18 cellular contexts compared by ENCODE assay signal in genomic region chr1:10779841-10780240, GRCh38. TPM values are rescaled to one million over a fixed set of nuclear protein-coding genes. Genes with fewer than 3 reads are reported as not detected.
DNase-seq lines count a peak whose midpoint lies in the region; ATAC-seq and TF ChIP-seq lines count a peak whose summit lies in the region.
"Had no signal": no experiment of that assay in that cellular context is flagged by ENCODE, and none has a peak within 500 bp of the region (broad histone marks: within the 10 kb centered on the region; RNA-seq: fewer than 3 reads in every experiment).

No MANE protein-coding gene starts in this region.

- DNase-seq in DMS53 (lab: John Stamatoyannopoulos, UW) (peak; percentile 39), DMS53 treated with DMSO at 0.1 percent for 48 hours (lab: John Stamatoyannopoulos, UW; ENCODE audit: unreplicated experiment) (no peak), DMS79 treated with DMSO at 0.1 percent for 48 hours (lab: John Stamatoyannopoulos, UW) (peak; percentile 85), breast epithelium (ENCODE audit: low spot score in 2 of 2) (no peak), H7 (no peak)
- DNase-seq: effector memory CD4-positive, alpha-beta T cell; islet precursor cell; NCI-H187 treated with DMSO at 0.1 percent for 48 hours; SK-N-SH; stimulated activated CD4-positive, alpha-beta T cell treated with anti-CD3 and anti-CD28 coated beads, Interleukin-15, amount 100 ng/mL, for 24 hours; T-helper 9 cell; tibial artery had no signal

- TF ChIP-seq POLR2A in breast epithelium (IDR thresholded peaks at IDR 0.05), result no peak

- peak overlapping the region; percentile 92 to 95 for H3K27ac ChIP-seq in breast epithelium
- H3K27ac ChIP-seq: hepatocyte, neural progenitor cell, tibial artery had no signal

- H3K9ac ChIP-seq in mucosa of stomach (ENCODE audit: low read length), result peak overlapping the region; percentile 62
- H3K9ac ChIP-seq: neural progenitor cell, SK-N-SH had no signal

- peaks cover 0 to 15% of the 10 kb centered on the region in 2 donors for H3K4me1 ChIP-seq in breast epithelium
- H3K4me1 ChIP-seq in mucosa of stomach (ENCODE audit: control insufficient read depth, insufficient read depth, low read length), result peaks cover 86% of the 10 kb centered on the region

- H3K36me3 ChIP-seq in breast epithelium (no peaks in the 10 kb centered on the region), mucosa of stomach (ENCODE audit: control insufficient read depth, insufficient read depth, low read length) (no peaks in the 10 kb centered on the region), H7 (replicated peaks; ENCODE audit: control insufficient read depth, insufficient read depth, low read length) (no peaks in the 10 kb centered on the region)
- H3K36me3 ChIP-seq: neural progenitor cell, tibial artery had no signal

- no peak for ATAC-seq in HG03469 (IDR thresholded peaks at IDR 0.05; ENCODE audit: unreplicated experiment)
- ATAC-seq in GM21717 (IDR thresholded peaks at IDR 0.05; ENCODE audit: unreplicated experiment), result no peak
- ATAC-seq: stimulated activated memory B cell treated with anti-CD40 and anti-IgM and Interleukin-4, amounts not matched to agents 10 μg/mL and 1 μg/mL and 100 μg/mL, for 72 hours had no signal

- no peak for TF ChIP-seq CTCF in breast epithelium (IDR thresholded peaks at IDR 0.05)

- intact Hi-C loops in breast epithelium (cut with DNase I; ENCODE audit: low total_unique reads), result no loop called here

- H3K27me3 ChIP-seq in breast epithelium, result no peaks in the 10 kb centered on the region
- H3K27me3 ChIP-seq in mucosa of stomach (ENCODE audit: control insufficient read depth, insufficient read depth, low read length), result no peaks in the 10 kb centered on the region
- no peaks in the 10 kb centered on the region for H3K27me3 ChIP-seq in H7 (ENCODE audit: control insufficient read depth, insufficient read depth, low read length)
- H3K27me3 ChIP-seq: hepatocyte, neural progenitor cell had no signal

- H3K4me3 ChIP-seq in breast epithelium (peak overlapping the region in 1 of 3 donors; percentile 34), mucosa of stomach (ENCODE audit: low read length) (no peak overlapping the region), H7 (ENCODE audit: insufficient read depth, low read depth, low read length) (no peak overlapping the region)
- H3K4me3 ChIP-seq: hepatocyte, neural progenitor cell, tibial artery had no signal

- no peaks in the 10 kb centered on the region for H3K9me3 ChIP-seq in breast epithelium
- no peaks in the 10 kb centered on the region for H3K9me3 ChIP-seq in mucosa of stomach (ENCODE audit: control insufficient read depth, low read length)
- H3K9me3 ChIP-seq: SK-N-SH, tibial artery had no signal

RNA-seq across cellular contexts. Expression of gene CASZ1, which starts 16.6 kb away (rescaled TPM):
- total RNA-seq in breast epithelium, result 10 to 100 TPM in 2 of 3 donors, 1 to 10 TPM in 1; 1.1 to 39.1 (median 32.4) TPM
- total RNA-seq in H7 (2014; rRNA removed; shearing (Covaris generic)), result 4.8 and 5.0 TPM in 2 replicates

Comparison
In these comparisons a context has a peak if more than half of its experiments do, and no peak if none do; other contexts are left out.
1. DNase-seq: peak in DMS53 (single experiment) and DMS79 treated with DMSO at 0.1 percent for 48 hours (single experiment); none in DMS53 treated with DMSO at 0.1 percent for 48 hours (single experiment), breast epithelium (0 of 2) and H7 (single experiment).